ENCODE assay signal across 1 cellular context in the genomic region with DNA sequence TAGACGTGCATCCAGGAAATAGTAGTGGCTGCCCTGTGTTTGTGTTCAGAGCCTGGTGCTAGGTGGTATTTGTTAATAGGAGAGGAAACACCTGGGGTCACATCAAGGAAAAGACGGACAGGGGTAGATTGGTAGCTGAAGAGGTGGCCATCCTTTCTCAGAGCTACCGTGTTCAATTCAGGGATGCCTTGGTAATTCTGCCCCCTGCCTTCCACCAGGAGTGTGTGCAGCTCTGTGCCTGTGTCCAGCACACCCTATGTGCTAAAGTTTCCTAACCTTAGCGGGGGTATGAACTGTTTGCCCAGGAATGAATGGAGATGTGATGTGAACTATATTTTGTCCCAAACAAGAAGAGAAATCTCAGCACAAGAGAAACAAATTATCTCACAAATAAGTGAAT.
TF ChIP-seq lines count a peak whose summit lies in the region.

No MANE protein-coding gene starts in this region.

TF ChIP-seq in H1, 55 proteins besides CTCF, POLR2A, EP300 and RAD21 (continued from another document):
- TF ChIP-seq, protein P1, sequence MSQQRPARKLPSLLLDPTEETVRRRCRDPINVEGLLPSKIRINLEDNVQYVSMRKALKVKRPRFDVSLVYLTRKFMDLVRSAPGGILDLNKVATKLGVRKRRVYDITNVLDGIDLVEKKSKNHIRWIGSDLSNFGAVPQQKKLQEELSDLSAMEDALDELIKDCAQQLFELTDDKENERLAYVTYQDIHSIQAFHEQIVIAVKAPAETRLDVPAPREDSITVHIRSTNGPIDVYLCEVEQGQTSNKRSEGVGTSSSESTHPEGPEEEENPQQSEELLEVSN (IDR thresholded peaks at IDR 0.05) = no peak
- TF ChIP-seq CHD2 (IDR thresholded peaks at IDR 0.05; ENCODE audit: low read length) (no peak), SIN3A (conservative IDR thresholded peaks at IDR 0.05 in 1 of 2, IDR thresholded peaks at IDR 0.05 in 1 of 2; ENCODE audit: low read depth in 1 of 2, low read length in 2 of 2) (no peak)
- TF ChIP-seq, protein P2, sequence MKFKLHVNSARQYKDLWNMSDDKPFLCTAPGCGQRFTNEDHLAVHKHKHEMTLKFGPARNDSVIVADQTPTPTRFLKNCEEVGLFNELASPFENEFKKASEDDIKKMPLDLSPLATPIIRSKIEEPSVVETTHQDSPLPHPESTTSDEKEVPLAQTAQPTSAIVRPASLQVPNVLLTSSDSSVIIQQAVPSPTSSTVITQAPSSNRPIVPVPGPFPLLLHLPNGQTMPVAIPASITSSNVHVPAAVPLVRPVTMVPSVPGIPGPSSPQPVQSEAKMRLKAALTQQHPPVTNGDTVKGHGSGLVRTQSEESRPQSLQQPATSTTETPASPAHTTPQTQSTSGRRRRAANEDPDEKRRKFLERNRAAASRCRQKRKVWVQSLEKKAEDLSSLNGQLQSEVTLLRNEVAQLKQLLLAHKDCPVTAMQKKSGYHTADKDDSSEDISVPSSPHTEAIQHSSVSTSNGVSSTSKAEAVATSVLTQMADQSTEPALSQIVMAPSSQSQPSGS (IDR thresholded peaks at IDR 0.05; ENCODE audit: low read length) = no peak
